Comparison of ENCODE assay signal across 18 cellular contexts in the genomic region with DNA sequence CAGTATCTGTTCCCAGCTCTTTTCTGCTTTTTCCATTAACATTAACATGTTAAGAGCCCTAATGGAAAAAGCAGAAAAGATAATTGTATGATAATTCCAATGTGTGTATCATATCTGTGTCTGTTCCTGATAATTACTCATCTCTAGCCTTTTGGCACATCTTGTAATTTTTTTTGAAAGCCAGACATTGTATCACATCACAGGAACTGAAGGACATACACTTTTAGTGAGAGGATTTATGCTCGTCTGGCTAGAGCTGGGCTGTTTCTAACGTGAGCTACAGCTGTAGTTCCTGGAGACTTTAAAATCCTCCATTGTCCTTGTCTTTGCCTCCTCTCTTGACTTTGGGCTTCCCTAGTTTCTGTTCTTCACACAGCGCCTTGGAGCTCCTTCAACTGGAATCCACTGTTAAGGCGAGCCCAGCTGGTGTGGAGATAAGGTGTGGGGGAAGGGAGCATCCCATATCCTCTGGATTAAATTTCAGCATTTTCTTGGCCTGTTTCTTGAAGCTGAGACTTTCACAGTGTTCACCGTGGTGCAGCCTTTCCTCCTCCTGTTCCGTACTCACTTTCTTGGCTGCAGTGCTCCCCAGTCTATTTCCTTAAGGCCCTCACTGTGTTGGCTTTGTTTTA.
"Had no signal": no experiment of that assay in that cellular context is flagged by ENCODE, and none has a peak within 500 bp of the region (broad histone marks: within the 10 kb centered on the region; RNA-seq: fewer than 3 reads in every experiment).

No MANE protein-coding gene starts in this region.

- H3K4me3 ChIP-seq: neural progenitor cell, SJCRH30, tibial nerve had no signal

- ATAC-seq: activated naive CD4-positive, alpha-beta T cell treated with anti-CD3 and anti-CD28 coated beads, Interleukin-2, amount 50 U/mL, for 72 hours; activated T-cell treated with anti-CD3 and anti-CD28 coated beads, Interleukin-2, amount 50 U/mL, for 72 hours; left colon; stimulated activated memory B cell treated with anti-CD40 and anti-IgM and Interleukin-4, amounts not matched to agents 10 μg/mL and 1 μg/mL and 100 μg/mL, for 72 hours had no signal

- H3K4me1 ChIP-seq: neural progenitor cell, parathyroid adenoma, SJCRH30, tibial nerve had no signal

- H3K27me3 ChIP-seq: brain microvascular endothelial cell, neural progenitor cell, SJCRH30, tibial nerve had no signal

- H3K27ac Mint-ChIP-seq: activated CD4-positive, alpha-beta T cell treated with anti-CD3 and anti-CD28 coated beads, Interleukin-2, amount 10 ng/mL, durations not matched to agents 7 days and 5 days; activated naive CD4-positive, alpha-beta T cell treated with anti-CD3 and anti-CD28 coated beads, Interleukin-2, amount 50 U/mL, for 72 hours; activated T-cell treated with anti-CD3 and anti-CD28 coated beads, Interleukin-2, amount 50 U/mL, for 72 hours; neural progenitor cell; stimulated activated memory B cell treated with anti-CD40 and anti-IgM and Interleukin-4, amounts not matched to agents 10 μg/mL and 1 μg/mL and 100 μg/mL, for 72 hours had no signal

- H2AFZ ChIP-seq: neural progenitor cell, parathyroid adenoma had no signal

- H3K36me3 Mint-ChIP-seq: activated naive CD4-positive, alpha-beta T cell treated with anti-CD3 and anti-CD28 coated beads, Interleukin-2, amount 50 U/mL, for 72 hours; neural progenitor cell; stimulated activated memory B cell treated with anti-CD40 and anti-IgM and Interleukin-4, amounts not matched to agents 10 μg/mL and 1 μg/mL and 100 μg/mL, for 72 hours had no signal

- H3K9me3 ChIP-seq: SJCRH30, tibial nerve had no signal

- H3K36me3 ChIP-seq: brain microvascular endothelial cell, neural progenitor cell, SJCRH30, tibial nerve had no signal

- H3K27ac ChIP-seq: brain microvascular endothelial cell, neural progenitor cell, parathyroid adenoma, SJCRH30, tibial nerve had no signal

- H3K4me2 ChIP-seq: neural progenitor cell had no signal

- H3K4me3 Mint-ChIP-seq: activated CD4-positive, alpha-beta T cell treated with anti-CD3 and anti-CD28 coated beads, Interleukin-2, amount 10 ng/mL, durations not matched to agents 7 days and 5 days; activated T-cell treated with anti-CD3 and anti-CD28 coated beads, Interleukin-2, amount 50 U/mL, for 72 hours; neural progenitor cell; stimulated activated memory B cell treated with anti-CD40 and anti-IgM and Interleukin-4, amounts not matched to agents 10 μg/mL and 1 μg/mL and 100 μg/mL, for 72 hours had no signal

- H3K79me2 ChIP-seq: parathyroid adenoma had no signal

- DNase-seq: activated CD4-positive, alpha-beta T cell treated with anti-CD3 and anti-CD28 coated beads, Interleukin-2, amount 10 ng/mL, durations not matched to agents 7 days and 5 days; activated CD8-positive, alpha-beta memory T cell treated with anti-CD3 and anti-CD28 coated beads, Interleukin-2, amount 50 U/mL, for 48 hours; activated gamma-delta T cell; activated T-cell treated with anti-CD3 and anti-CD28 coated beads, Interleukin-2, amount 50 U/mL, for 72 hours; amygdala; brain microvascular endothelial cell; effector CD8-positive, alpha-beta T cell; foreskin melanocyte; left colon; mesenchymal stem cell; SJCRH30; stimulated activated CD4-positive, alpha-beta T cell treated with anti-CD3 and anti-CD28 coated beads, Interleukin-2, amount 100 ng/mL, for 48 hours; SW 1271 had no signal

- H3K9me3 Mint-ChIP-seq: activated CD4-positive, alpha-beta T cell treated with anti-CD3 and anti-CD28 coated beads, Interleukin-2, amount 10 ng/mL, durations not matched to agents 7 days and 5 days; activated naive CD4-positive, alpha-beta T cell treated with anti-CD3 and anti-CD28 coated beads, Interleukin-2, amount 50 U/mL, for 72 hours; activated T-cell treated with anti-CD3 and anti-CD28 coated beads, Interleukin-2, amount 50 U/mL, for 72 hours; neural progenitor cell; stimulated activated memory B cell treated with anti-CD40 and anti-IgM and Interleukin-4, amounts not matched to agents 10 μg/mL and 1 μg/mL and 100 μg/mL, for 72 hours had no signal

- H3K9ac ChIP-seq: neural progenitor cell, parathyroid adenoma had no signal

- H3K4me1 Mint-ChIP-seq: activated CD4-positive, alpha-beta T cell treated with anti-CD3 and anti-CD28 coated beads, Interleukin-2, amount 10 ng/mL, durations not matched to agents 7 days and 5 days; neural progenitor cell; stimulated activated memory B cell treated with anti-CD40 and anti-IgM and Interleukin-4, amounts not matched to agents 10 μg/mL and 1 μg/mL and 100 μg/mL, for 72 hours had no signal
